1 cellular context compared by ENCODE assay signal in the genomic region with DNA sequence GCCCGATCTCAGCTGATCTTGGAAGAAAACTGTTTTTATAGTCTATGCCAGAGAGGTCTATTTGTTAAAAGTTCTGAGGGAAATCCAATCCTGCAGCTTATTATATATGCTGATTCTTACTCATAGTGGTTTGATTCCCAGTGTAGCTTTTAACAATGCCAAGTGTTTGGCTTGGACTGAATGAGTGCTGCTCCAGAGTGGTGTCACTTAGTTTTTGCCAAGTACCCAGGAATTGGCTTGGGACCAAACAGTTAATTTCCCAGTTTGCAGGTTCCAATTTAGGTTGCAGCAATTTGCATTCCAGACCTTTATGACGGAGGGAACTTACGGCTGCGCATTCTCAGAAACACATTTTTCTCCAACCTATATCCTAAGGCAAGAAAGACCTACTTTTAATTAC.
TF ChIP-seq lines count a peak whose summit lies in the region.

No MANE protein-coding gene starts in this region.

TF ChIP-seq in HEK293, 187 proteins besides CTCF, POLR2A, EP300 and RAD21 (continued from another document):
- TF ChIP-seq, protein P1, sequence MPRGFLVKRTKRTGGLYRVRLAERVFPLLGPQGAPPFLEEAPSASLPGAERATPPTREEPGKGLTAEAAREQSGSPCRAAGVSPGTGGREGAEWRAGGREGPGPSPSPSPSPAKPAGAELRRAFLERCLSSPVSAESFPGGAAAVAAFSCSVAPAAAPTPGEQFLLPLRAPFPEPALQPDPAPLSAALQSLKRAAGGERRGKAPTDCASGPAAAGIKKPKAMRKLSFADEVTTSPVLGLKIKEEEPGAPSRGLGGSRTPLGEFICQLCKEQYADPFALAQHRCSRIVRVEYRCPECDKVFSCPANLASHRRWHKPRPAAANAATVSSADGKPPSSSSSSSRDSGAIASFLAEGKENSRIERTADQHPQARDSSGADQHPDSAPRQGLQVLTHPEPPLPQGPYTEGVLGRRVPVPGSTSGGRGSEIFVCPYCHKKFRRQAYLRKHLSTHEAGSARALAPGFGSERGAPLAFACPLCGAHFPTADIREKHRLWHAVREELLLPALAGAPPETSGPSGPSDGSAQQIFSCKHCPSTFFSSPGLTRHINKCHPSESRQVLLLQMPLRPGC (tag by site-specific recombination; IDR thresholded peaks at IDR 0.05) = peak; percentile 45; the same call in 1 of the 2 replicates
- TF ChIP-seq ZBTB7A (tag by site-specific recombination; IDR thresholded peaks at IDR 0.05; ENCODE audit: low read depth) (no peak), ZSCAN30 (tag by site-specific recombination; IDR thresholded peaks at IDR 0.05) (peak; percentile 60; the same call in 1 of the 2 replicates), ZNF48 (tag by site-specific recombination; IDR thresholded peaks at IDR 0.05) (no peak), ZNF404 (tag by site-specific recombination; IDR thresholded peaks at IDR 0.05) (no peak), ZNF510 (tag by site-specific recombination; IDR thresholded peaks at IDR 0.05; ENCODE audit: insufficient replicate concordance) (no peak), ZNF624 (tag by site-specific recombination; IDR thresholded peaks at IDR 0.05) (no peak), ZXDB (tag by site-specific recombination; IDR thresholded peaks at IDR 0.05) (0 out of 2 replicates have a peak, but pooled peaks have one; percentile 35), ZNF366 (tag by site-specific recombination; conservative IDR thresholded peaks at IDR 0.05) (peak; percentile 32), ZNF660 (tag by site-specific recombination; IDR thresholded peaks at IDR 0.05) (0 out of 2 replicates have a peak, but pooled peaks have one; percentile 63), ZNF629 (tag by site-specific recombination; IDR thresholded peaks at IDR 0.05) (0 out of 2 replicates have a peak, but pooled peaks have one; percentile 15)
- TF ChIP-seq, protein P2, sequence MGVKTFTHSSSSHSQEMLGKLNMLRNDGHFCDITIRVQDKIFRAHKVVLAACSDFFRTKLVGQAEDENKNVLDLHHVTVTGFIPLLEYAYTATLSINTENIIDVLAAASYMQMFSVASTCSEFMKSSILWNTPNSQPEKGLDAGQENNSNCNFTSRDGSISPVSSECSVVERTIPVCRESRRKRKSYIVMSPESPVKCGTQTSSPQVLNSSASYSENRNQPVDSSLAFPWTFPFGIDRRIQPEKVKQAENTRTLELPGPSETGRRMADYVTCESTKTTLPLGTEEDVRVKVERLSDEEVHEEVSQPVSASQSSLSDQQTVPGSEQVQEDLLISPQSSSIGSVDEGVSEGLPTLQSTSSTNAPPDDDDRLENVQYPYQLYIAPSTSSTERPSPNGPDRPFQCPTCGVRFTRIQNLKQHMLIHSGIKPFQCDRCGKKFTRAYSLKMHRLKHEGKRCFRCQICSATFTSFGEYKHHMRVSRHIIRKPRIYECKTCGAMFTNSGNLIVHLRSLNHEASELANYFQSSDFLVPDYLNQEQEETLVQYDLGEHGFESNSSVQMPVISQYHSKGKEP (tag by site-specific recombination; IDR thresholded peaks at IDR 0.05) = peak; percentile 97
